Comparison of ENCODE assay signal across 34 cellular contexts in genomic region chr10:88682491-88682890, GRCh38. TPM values are rescaled to one million over a fixed set of nuclear protein-coding genes. Genes with fewer than 3 reads are reported as not detected.
"Had no signal": no experiment of that assay in that cellular context is flagged by ENCODE, and none has a peak within 500 bp of the region (broad histone marks: within the 10 kb centered on the region; RNA-seq: fewer than 3 reads in every experiment).

No MANE protein-coding gene starts in this region.

- H3K9me3 ChIP-seq: body of pancreas, colonic mucosa, esophagus squamous epithelium had no signal

- H3K4me1 Mint-ChIP-seq: activated CD4-positive, alpha-beta T cell treated with anti-CD3 and anti-CD28 coated beads for 36 hours; activated CD4-positive, alpha-beta T cell treated with anti-CD3 and anti-CD28 coated beads, Interleukin-2, amount 10 ng/mL, durations not matched to agents 24 days and 14 days; activated CD8-positive, alpha-beta memory T cell treated with anti-CD3 and anti-CD28 coated beads, Interleukin-2, amount 10 ng/mL, durations not matched to agents 7 days and 5 days; activated naive CD4-positive, alpha-beta T cell treated with anti-CD3 and anti-CD28 coated beads, Interleukin-2, amount 10 ng/mL, durations not matched to agents 7 days and 5 days; activated naive CD8-positive, alpha-beta T cell treated with anti-CD3 and anti-CD28 coated beads, Interleukin-2, amount 10 ng/mL, durations not matched to agents 7 days and 5 days; T-helper 17 cell had no signal

- H3K9me3 Mint-ChIP-seq: activated CD4-positive, alpha-beta memory T cell treated with anti-CD3 and anti-CD28 coated beads for 36 hours; activated CD4-positive, alpha-beta T cell treated with anti-CD3 and anti-CD28 coated beads, Interleukin-2, amount 10 ng/mL, durations not matched to agents 24 days and 14 days; activated naive CD4-positive, alpha-beta T cell treated with anti-CD3 and anti-CD28 coated beads, Interleukin-2, amount 10 ng/mL, durations not matched to agents 7 days and 5 days; activated naive CD4-positive, alpha-beta T cell treated with anti-CD3 and anti-CD28 coated beads, Interleukin-2, amount 50 U/mL, for 72 hours; activated naive CD8-positive, alpha-beta T cell treated with anti-CD3 and anti-CD28 coated beads, Interleukin-2, amount 10 ng/mL, durations not matched to agents 7 days and 5 days; activated T-helper 1 cell treated with anti-CD3 and anti-CD28 coated beads, Interleukin-12 subunit alpha, Interleukin-12 subunit beta, Interleukin-2, Interleukin-4 antibody, amounts not matched to agents 30 ng/mL and 10 ng/mL and 1 ng/mL, durations not matched to agents 14 hours and 24 hours and 36 hours; T-helper 2 cell treated with Interferon-gamma antibody and Interleukin-4, amounts not matched to agents 5 μg/mL and 100 μg/mL, for 36 hours had no signal

- H3K27ac ChIP-seq: body of pancreas, colonic mucosa, epithelial cell of prostate, esophagus squamous epithelium had no signal

- H3K36me3 Mint-ChIP-seq: activated CD4-positive, alpha-beta memory T cell treated with anti-CD3 and anti-CD28 coated beads for 36 hours; activated CD8-positive, alpha-beta memory T cell treated with anti-CD3 and anti-CD28 coated beads, Interleukin-2, amount 10 ng/mL, durations not matched to agents 7 days and 5 days; activated naive CD4-positive, alpha-beta T cell treated with anti-CD3 and anti-CD28 coated beads, Interleukin-2, amount 10 ng/mL, durations not matched to agents 7 days and 5 days; activated naive CD4-positive, alpha-beta T cell treated with anti-CD3 and anti-CD28 coated beads, Interleukin-2, amount 50 U/mL, for 72 hours; activated naive CD8-positive, alpha-beta T cell treated with anti-CD3 and anti-CD28 coated beads, Interleukin-2, amount 10 ng/mL, durations not matched to agents 7 days and 5 days had no signal

- H3K4me1 ChIP-seq: body of pancreas, colonic mucosa, esophagus squamous epithelium had no signal

- FAIRE-seq: endometrium, endothelial cell of umbilical vein, frontal cortex had no signal

- H3K27ac Mint-ChIP-seq: activated CD4-positive, alpha-beta memory T cell treated with anti-CD3 and anti-CD28 coated beads for 36 hours; activated CD4-positive, alpha-beta T cell treated with anti-CD3 and anti-CD28 coated beads for 36 hours; activated CD4-positive, alpha-beta T cell treated with anti-CD3 and anti-CD28 coated beads, Interleukin-2, amount 10 ng/mL, durations not matched to agents 24 days and 14 days; activated CD8-positive, alpha-beta memory T cell treated with anti-CD3 and anti-CD28 coated beads, Interleukin-2, amount 10 ng/mL, durations not matched to agents 7 days and 5 days; activated CD8-positive, alpha-beta T cell treated with anti-CD3 and anti-CD28 coated beads, Interleukin-2, amount 10 ng/mL, durations not matched to agents 7 days and 5 days; activated naive CD4-positive, alpha-beta T cell treated with anti-CD3 and anti-CD28 coated beads, Interleukin-2, amount 10 ng/mL, durations not matched to agents 7 days and 5 days; activated naive CD4-positive, alpha-beta T cell treated with anti-CD3 and anti-CD28 coated beads, Interleukin-2, amount 50 U/mL, for 72 hours; activated naive CD8-positive, alpha-beta T cell treated with anti-CD3 and anti-CD28 coated beads, Interleukin-2, amount 10 ng/mL, durations not matched to agents 7 days and 5 days; activated T-helper 1 cell treated with anti-CD3 and anti-CD28 coated beads, Interleukin-12 subunit alpha, Interleukin-12 subunit beta, Interleukin-2, Interleukin-4 antibody, amounts not matched to agents 30 ng/mL and 10 ng/mL and 1 ng/mL, durations not matched to agents 14 hours and 24 hours and 36 hours; T-helper 17 cell; T-helper 2 cell treated with Interferon-gamma antibody and Interleukin-4, amounts not matched to agents 5 μg/mL and 100 μg/mL, for 36 hours had no signal

- H3K4me3 Mint-ChIP-seq: activated CD4-positive, alpha-beta memory T cell treated with anti-CD3 and anti-CD28 coated beads for 36 hours; activated CD4-positive, alpha-beta T cell treated with anti-CD3 and anti-CD28 coated beads for 36 hours; activated CD4-positive, alpha-beta T cell treated with anti-CD3 and anti-CD28 coated beads, Interleukin-2, amount 10 ng/mL, durations not matched to agents 24 days and 14 days; activated CD8-positive, alpha-beta memory T cell treated with anti-CD3 and anti-CD28 coated beads, Interleukin-2, amount 10 ng/mL, durations not matched to agents 7 days and 5 days; activated CD8-positive, alpha-beta T cell treated with anti-CD3 and anti-CD28 coated beads, Interleukin-2, amount 10 ng/mL, durations not matched to agents 7 days and 5 days; activated naive CD4-positive, alpha-beta T cell treated with anti-CD3 and anti-CD28 coated beads, Interleukin-2, amount 10 ng/mL, durations not matched to agents 7 days and 5 days; activated naive CD8-positive, alpha-beta T cell treated with anti-CD3 and anti-CD28 coated beads, Interleukin-2, amount 10 ng/mL, durations not matched to agents 7 days and 5 days; activated T-helper 1 cell treated with anti-CD3 and anti-CD28 coated beads, Interleukin-12 subunit alpha, Interleukin-12 subunit beta, Interleukin-2, Interleukin-4 antibody, amounts not matched to agents 30 ng/mL and 10 ng/mL and 1 ng/mL, durations not matched to agents 14 hours and 24 hours and 36 hours; T-helper 17 cell; T-helper 2 cell treated with Interferon-gamma antibody and Interleukin-4, amounts not matched to agents 5 μg/mL and 100 μg/mL, for 36 hours had no signal

- H3K36me3 ChIP-seq: colonic mucosa, esophagus squamous epithelium had no signal

- H3K27me3 ChIP-seq: body of pancreas, colonic mucosa, esophagus squamous epithelium had no signal

- DNase-seq: activated CD4-positive, alpha-beta memory T cell treated with anti-CD3 and anti-CD28 coated beads for 36 hours; activated CD4-positive, alpha-beta T cell treated with anti-CD3 and anti-CD28 coated beads for 36 hours; activated CD4-positive, alpha-beta T cell treated with anti-CD3 and anti-CD28 coated beads, Interleukin-2, amount 10 ng/mL, durations not matched to agents 24 days and 14 days; activated CD4-positive, CD25-positive, alpha-beta regulatory T cell; activated CD4-positive, CD25-positive, alpha-beta regulatory T cell treated with anti-CD3 and anti-CD28 coated beads, Interleukin-2, amount 50 U/mL, for 72 hours; activated CD8-positive, alpha-beta memory T cell treated with anti-CD3 and anti-CD28 coated beads, Interleukin-2, amount 10 ng/mL, durations not matched to agents 7 days and 5 days; activated CD8-positive, alpha-beta memory T cell treated with anti-CD3 and anti-CD28 coated beads, Interleukin-2, amount 50 U/mL, for 4 hours; activated CD8-positive, alpha-beta T cell treated with anti-CD3 and anti-CD28 coated beads, Interleukin-2, amount 10 ng/mL, durations not matched to agents 7 days and 5 days; activated gamma-delta T cell; activated naive CD4-positive, alpha-beta T cell; activated naive CD4-positive, alpha-beta T cell treated with anti-CD3 and anti-CD28 coated beads, Interleukin-2, amount 10 ng/mL, durations not matched to agents 7 days and 5 days; activated naive CD8-positive, alpha-beta T cell treated with anti-CD3 and anti-CD28 coated beads, Interleukin-2, amount 10 ng/mL, durations not matched to agents 7 days and 5 days; activated T-cell treated with anti-CD3 and anti-CD28 coated beads, Interleukin-2, amount 50 U/mL, for 1 hour; activated T-cell treated with anti-CD3 and anti-CD28 coated beads, Interleukin-2, amount 50 U/mL, for 48 hours; amygdala; aorta; body of pancreas; caudate nucleus; colonic mucosa; effector CD8-positive, alpha-beta T cell; esophagus squamous epithelium; T-helper 1 cell; T-helper 17 cell; T1000 had no signal

- H3K4me3 ChIP-seq: body of pancreas, colonic mucosa, esophagus squamous epithelium had no signal

RNA-seq across cellular contexts. Expression of gene LIPF, which starts 18.2 kb away (rescaled TPM):
- total RNA-seq: activated CD4-positive, alpha-beta memory T cell treated with anti-CD3 and anti-CD28 coated beads for 36 hours; activated CD4-positive, alpha-beta T cell treated with anti-CD3 and anti-CD28 coated beads for 36 hours; activated CD4-positive, alpha-beta T cell treated with anti-CD3 and anti-CD28 coated beads, Interleukin-2, amount 10 ng/mL, durations not matched to agents 24 days and 14 days; activated CD8-positive, alpha-beta memory T cell treated with anti-CD3 and anti-CD28 coated beads for 36 hours; activated CD8-positive, alpha-beta memory T cell treated with anti-CD3 and anti-CD28 coated beads, Interleukin-2, amount 10 ng/mL, durations not matched to agents 7 days and 5 days; activated CD8-positive, alpha-beta T cell treated with anti-CD3 and anti-CD28 coated beads, Interleukin-2, amount 10 ng/mL, durations not matched to agents 7 days and 5 days; activated naive CD4-positive, alpha-beta T cell treated with anti-CD3 and anti-CD28 coated beads, Interleukin-2, amount 50 U/mL, for 72 hours; activated naive CD8-positive, alpha-beta T cell treated with anti-CD3 and anti-CD28 coated beads, Interleukin-2, amount 10 ng/mL, durations not matched to agents 7 days and 5 days; activated T-helper 1 cell treated with anti-CD3 and anti-CD28 coated beads, Interleukin-12 subunit alpha, Interleukin-12 subunit beta, Interleukin-2, Interleukin-4 antibody, amounts not matched to agents 30 ng/mL and 10 ng/mL and 1 ng/mL, durations not matched to agents 14 hours and 24 hours and 36 hours; aorta; body of pancreas; chondrocyte; colonic mucosa; dermis microvascular lymphatic vessel endothelial cell; endothelial cell of umbilical vein; frontal cortex; T-helper 17 cell had no signal

RNA-seq across cellular contexts. Expression of gene LIPK, which starts 23.6 kb away (rescaled TPM):
- total RNA-seq: activated CD4-positive, alpha-beta memory T cell treated with anti-CD3 and anti-CD28 coated beads for 36 hours; activated CD4-positive, alpha-beta T cell treated with anti-CD3 and anti-CD28 coated beads for 36 hours; activated CD4-positive, alpha-beta T cell treated with anti-CD3 and anti-CD28 coated beads, Interleukin-2, amount 10 ng/mL, durations not matched to agents 24 days and 14 days; activated CD8-positive, alpha-beta memory T cell treated with anti-CD3 and anti-CD28 coated beads for 36 hours; activated CD8-positive, alpha-beta memory T cell treated with anti-CD3 and anti-CD28 coated beads, Interleukin-2, amount 10 ng/mL, durations not matched to agents 7 days and 5 days; activated CD8-positive, alpha-beta T cell treated with anti-CD3 and anti-CD28 coated beads, Interleukin-2, amount 10 ng/mL, durations not matched to agents 7 days and 5 days; activated naive CD4-positive, alpha-beta T cell treated with anti-CD3 and anti-CD28 coated beads, Interleukin-2, amount 50 U/mL, for 72 hours; activated naive CD8-positive, alpha-beta T cell treated with anti-CD3 and anti-CD28 coated beads, Interleukin-2, amount 10 ng/mL, durations not matched to agents 7 days and 5 days; activated T-helper 1 cell treated with anti-CD3 and anti-CD28 coated beads, Interleukin-12 subunit alpha, Interleukin-12 subunit beta, Interleukin-2, Interleukin-4 antibody, amounts not matched to agents 30 ng/mL and 10 ng/mL and 1 ng/mL, durations not matched to agents 14 hours and 24 hours and 36 hours; aorta; body of pancreas; chondrocyte; colonic mucosa; dermis microvascular lymphatic vessel endothelial cell; endothelial cell of umbilical vein; frontal cortex; T-helper 17 cell had no signal
